In genomic region chr1:11671205-11671543, GRCh38 we compare ENCODE assay signal across 20 cellular contexts. TPM values are rescaled to one million over a fixed set of nuclear protein-coding genes. Genes with fewer than 3 reads are reported as not detected.
"Had no signal": no experiment of that assay in that cellular context is flagged by ENCODE, and none has a peak within 500 bp of the region (broad histone marks: within the 10 kb centered on the region; RNA-seq: fewer than 3 reads in every experiment).

No MANE protein-coding gene starts in this region.

- H3K4me3 ChIP-seq: coronary artery, left lung, transverse colon, uterus had no signal

- ATAC-seq: activated CD8-positive, alpha-beta T cell treated with anti-CD3 and anti-CD28 coated beads, Interleukin-2, amount 10 ng/mL, durations not matched to agents 7 days and 5 days; sciatic nerve; stimulated activated effector memory CD8-positive, alpha-beta T cell treated with anti-CD3 and anti-CD28 coated beads, Interleukin-12 subunit alpha, Interleukin-12 subunit beta, amount 100 ng/mL, for 72 hours had no signal

- H3K4me3 Mint-ChIP-seq: activated CD4-positive, alpha-beta T cell treated with anti-CD3 and anti-CD28 coated beads, Interleukin-2, amount 10 ng/mL, durations not matched to agents 7 days and 5 days; activated CD8-positive, alpha-beta T cell treated with anti-CD3 and anti-CD28 coated beads, Interleukin-2, amount 10 ng/mL, durations not matched to agents 7 days and 5 days; activated naive CD4-positive, alpha-beta T cell treated with anti-CD3 and anti-CD28 coated beads for 36 hours; activated naive CD8-positive, alpha-beta T cell treated with anti-CD3 and anti-CD28 coated beads, Interleukin-2, amount 10 ng/mL, durations not matched to agents 7 days and 5 days; immature natural killer cell; nephron progenitor cell; stimulated activated effector memory CD8-positive, alpha-beta T cell treated with anti-CD3 and anti-CD28 coated beads, Interleukin-12 subunit alpha, Interleukin-12 subunit beta, amount 100 ng/mL, for 72 hours had no signal

- H3K27ac Mint-ChIP-seq: activated CD4-positive, alpha-beta T cell treated with anti-CD3 and anti-CD28 coated beads, Interleukin-2, amount 10 ng/mL, durations not matched to agents 7 days and 5 days; activated naive CD4-positive, alpha-beta T cell treated with anti-CD3 and anti-CD28 coated beads for 36 hours; activated naive CD8-positive, alpha-beta T cell treated with anti-CD3 and anti-CD28 coated beads, Interleukin-2, amount 10 ng/mL, durations not matched to agents 7 days and 5 days had no signal

- H3K27ac ChIP-seq: coronary artery, transverse colon, uterus had no signal

- DNase-seq: activated CD4-positive, alpha-beta T cell treated with anti-CD3 and anti-CD28 coated beads, Interleukin-2, amount 10 ng/mL, durations not matched to agents 7 days and 5 days; activated CD4-positive, CD25-positive, alpha-beta regulatory T cell treated with anti-CD3 and anti-CD28 coated beads, Interleukin-2, amount 50 U/mL, for 72 hours; activated CD8-positive, alpha-beta T cell treated with anti-CD3 and anti-CD28 coated beads, Interleukin-2, amount 10 ng/mL, durations not matched to agents 7 days and 5 days; activated naive CD4-positive, alpha-beta T cell treated with anti-CD3 and anti-CD28 coated beads for 36 hours; activated naive CD8-positive, alpha-beta T cell treated with anti-CD3 and anti-CD28 coated beads, Interleukin-2, amount 10 ng/mL, durations not matched to agents 7 days and 5 days; amniotic stem cell; cerebellar nuclear complex; foreskin fibroblast; immature natural killer cell; left lung; mesenchymal stem cell; nephron progenitor cell; nucleus accumbens; stimulated activated CD4-positive, alpha-beta T cell treated with anti-CD3 and anti-CD28 coated beads, Interleukin-2, amount 100 ng/mL, for 24 hours; transverse colon; uterus had no signal

- H3K27me3 Mint-ChIP-seq: activated CD4-positive, alpha-beta T cell treated with anti-CD3 and anti-CD28 coated beads, Interleukin-2, amount 10 ng/mL, durations not matched to agents 7 days and 5 days; activated naive CD8-positive, alpha-beta T cell treated with anti-CD3 and anti-CD28 coated beads, Interleukin-2, amount 10 ng/mL, durations not matched to agents 7 days and 5 days had no signal

- H3K36me3 ChIP-seq: uterus had no signal

- H3K27me3 ChIP-seq: left lung, transverse colon, uterus had no signal

- H3K9me3 Mint-ChIP-seq: activated CD4-positive, alpha-beta T cell treated with anti-CD3 and anti-CD28 coated beads, Interleukin-2, amount 10 ng/mL, durations not matched to agents 7 days and 5 days; activated naive CD4-positive, alpha-beta T cell treated with anti-CD3 and anti-CD28 coated beads for 36 hours; activated naive CD8-positive, alpha-beta T cell treated with anti-CD3 and anti-CD28 coated beads, Interleukin-2, amount 10 ng/mL, durations not matched to agents 7 days and 5 days; immature natural killer cell; nephron progenitor cell; stimulated activated effector memory CD8-positive, alpha-beta T cell treated with anti-CD3 and anti-CD28 coated beads, Interleukin-12 subunit alpha, Interleukin-12 subunit beta, amount 100 ng/mL, for 72 hours had no signal

- H3K9me3 ChIP-seq: left lung, transverse colon, uterus had no signal

- H3K4me1 ChIP-seq: transverse colon, uterus had no signal

RNA-seq across cellular contexts. Expression of gene DRAXIN, which starts 20.3 kb away (rescaled TPM):
- total RNA-seq: bronchial epithelial cell, sciatic nerve had no signal
